ENCODE assay signal across 1 cellular context in the genomic region with DNA sequence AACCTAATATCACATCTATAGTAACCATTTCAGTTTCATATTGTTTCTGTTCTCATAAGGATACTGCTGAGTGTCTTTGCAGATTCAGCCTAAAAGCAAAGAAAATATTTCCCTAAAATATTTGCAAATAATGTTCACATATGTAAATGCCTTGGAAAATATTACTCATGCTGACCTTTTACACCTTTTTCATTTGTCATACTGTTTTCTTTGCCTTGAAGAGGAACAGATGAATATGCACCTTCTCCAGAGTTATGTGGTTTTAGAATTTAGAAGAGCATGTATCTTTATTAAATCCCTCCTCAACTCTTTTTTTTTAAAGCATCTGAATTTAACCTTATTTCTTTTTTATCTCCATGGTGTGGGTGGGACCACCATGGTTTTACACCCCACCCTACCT.
TF ChIP-seq lines count a peak whose summit lies in the region.

No MANE protein-coding gene starts in this region.

TF ChIP-seq in endothelial cell of umbilical vein, 7 proteins besides CTCF, POLR2A, EP300 and RAD21:
- TF ChIP-seq GATA2 (IDR thresholded peaks at IDR 0.05; ENCODE audit: insufficient read depth, insufficient read length, low read depth, low read length), result no peak
- no peak for TF ChIP-seq POLR2AphosphoS5 (IDR thresholded peaks at IDR 0.05; ENCODE audit: insufficient read depth, low read depth, low read length)
- no peak for TF ChIP-seq EZH2 (IDR thresholded peaks at IDR 0.05; ENCODE audit: borderline replicate concordance, low read depth, low read length, severe bottlenecking)
- TF ChIP-seq FOS (IDR thresholded peaks at IDR 0.05; ENCODE audit: borderline replicate concordance, insufficient read depth, low read length), result peak; percentile 54
- TF ChIP-seq MYC (IDR thresholded peaks at IDR 0.05; ENCODE audit: low read depth, low read length), result no peak
- TF ChIP-seq JUN (IDR thresholded peaks at IDR 0.05; ENCODE audit: borderline replicate concordance, insufficient read depth, insufficient read length, low read depth), result peak; percentile 28
- TF ChIP-seq, protein P1, sequence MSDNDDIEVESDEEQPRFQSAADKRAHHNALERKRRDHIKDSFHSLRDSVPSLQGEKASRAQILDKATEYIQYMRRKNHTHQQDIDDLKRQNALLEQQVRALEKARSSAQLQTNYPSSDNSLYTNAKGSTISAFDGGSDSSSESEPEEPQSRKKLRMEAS (IDR thresholded peaks at IDR 0.05; ENCODE audit: insufficient read depth, insufficient read length), result no peak
